1 cellular context compared by ENCODE assay signal in the genomic region with DNA sequence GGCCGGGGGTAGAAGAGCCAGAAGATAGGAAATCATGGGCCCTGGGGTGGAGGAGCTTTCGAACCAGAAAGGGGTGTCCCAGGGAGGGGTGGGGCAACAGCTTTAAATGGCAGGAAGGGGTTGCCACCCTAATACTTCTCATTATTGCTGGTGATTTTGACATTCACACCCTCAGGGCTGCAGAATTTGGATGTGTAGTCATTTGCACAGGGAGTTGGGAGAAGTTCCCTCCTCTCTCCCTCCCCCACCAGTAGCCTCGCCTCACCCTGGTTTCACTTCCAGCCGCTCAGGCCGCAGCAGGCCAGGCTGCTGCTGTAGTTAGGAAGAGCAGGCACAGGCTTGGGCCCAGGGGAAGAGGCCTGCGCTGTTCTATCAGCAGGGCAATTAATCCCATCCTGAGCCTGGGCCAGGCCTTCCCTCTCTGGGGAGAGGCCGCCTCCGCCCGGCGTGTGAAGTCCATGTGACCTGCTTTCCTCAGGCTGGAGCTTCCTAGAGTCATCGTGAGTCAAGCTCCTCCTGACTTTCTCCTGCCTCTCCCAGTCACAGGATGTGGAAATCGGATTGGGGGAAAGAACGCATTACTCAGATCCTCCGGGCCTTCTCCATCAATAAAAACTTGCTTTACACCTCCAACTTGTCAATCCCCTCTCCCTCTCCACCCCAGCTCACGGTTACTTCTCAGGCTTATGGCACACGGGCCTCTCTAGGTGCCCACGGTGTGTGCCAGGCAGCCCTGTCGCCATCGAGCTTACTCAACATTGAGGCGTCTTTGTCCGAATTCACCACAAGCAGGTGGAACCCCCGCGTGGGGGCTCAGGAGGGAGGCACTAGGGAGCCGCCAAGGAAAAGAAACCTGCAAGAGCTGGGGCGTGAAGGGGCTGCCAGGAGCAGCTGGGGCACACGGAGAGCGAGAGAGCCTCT.
TF ChIP-seq lines count a peak whose summit lies in the region.

No MANE protein-coding gene starts in this region.

TF ChIP-seq in HepG2, 621 proteins besides CTCF, POLR2A, EP300 and RAD21:
- TF ChIP-seq, protein P1, sequence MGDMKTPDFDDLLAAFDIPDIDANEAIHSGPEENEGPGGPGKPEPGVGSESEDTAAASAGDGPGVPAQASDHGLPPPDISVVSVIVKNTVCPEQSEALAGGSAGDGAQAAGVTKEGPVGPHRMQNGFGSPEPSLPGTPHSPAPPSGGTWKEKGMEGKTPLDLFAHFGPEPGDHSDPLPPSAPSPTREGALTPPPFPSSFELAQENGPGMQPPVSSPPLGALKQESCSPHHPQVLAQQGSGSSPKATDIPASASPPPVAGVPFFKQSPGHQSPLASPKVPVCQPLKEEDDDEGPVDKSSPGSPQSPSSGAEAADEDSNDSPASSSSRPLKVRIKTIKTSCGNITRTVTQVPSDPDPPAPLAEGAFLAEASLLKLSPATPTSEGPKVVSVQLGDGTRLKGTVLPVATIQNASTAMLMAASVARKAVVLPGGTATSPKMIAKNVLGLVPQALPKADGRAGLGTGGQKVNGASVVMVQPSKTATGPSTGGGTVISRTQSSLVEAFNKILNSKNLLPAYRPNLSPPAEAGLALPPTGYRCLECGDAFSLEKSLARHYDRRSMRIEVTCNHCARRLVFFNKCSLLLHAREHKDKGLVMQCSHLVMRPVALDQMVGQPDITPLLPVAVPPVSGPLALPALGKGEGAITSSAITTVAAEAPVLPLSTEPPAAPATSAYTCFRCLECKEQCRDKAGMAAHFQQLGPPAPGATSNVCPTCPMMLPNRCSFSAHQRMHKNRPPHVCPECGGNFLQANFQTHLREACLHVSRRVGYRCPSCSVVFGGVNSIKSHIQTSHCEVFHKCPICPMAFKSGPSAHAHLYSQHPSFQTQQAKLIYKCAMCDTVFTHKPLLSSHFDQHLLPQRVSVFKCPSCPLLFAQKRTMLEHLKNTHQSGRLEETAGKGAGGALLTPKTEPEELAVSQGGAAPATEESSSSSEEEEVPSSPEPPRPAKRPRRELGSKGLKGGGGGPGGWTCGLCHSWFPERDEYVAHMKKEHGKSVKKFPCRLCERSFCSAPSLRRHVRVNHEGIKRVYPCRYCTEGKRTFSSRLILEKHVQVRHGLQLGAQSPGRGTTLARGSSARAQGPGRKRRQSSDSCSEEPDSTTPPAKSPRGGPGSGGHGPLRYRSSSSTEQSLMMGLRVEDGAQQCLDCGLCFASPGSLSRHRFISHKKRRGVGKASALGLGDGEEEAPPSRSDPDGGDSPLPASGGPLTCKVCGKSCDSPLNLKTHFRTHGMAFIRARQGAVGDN (CRISPR knock-in tag; IDR thresholded peaks at IDR 0.05) = peak; percentile 24
- TF ChIP-seq SYNCRIP (IDR thresholded peaks at IDR 0.05; ENCODE audit: insufficient read depth, low read depth, low read length) = no peak
